8 cellular contexts compared by ENCODE assay signal in genomic region chr2:177262137-177262536, GRCh38. TPM values are rescaled to one million over a fixed set of nuclear protein-coding genes. Genes with fewer than 3 reads are reported as not detected.
A peak's percentile ranks its signal among the peaks of the same experiment; 100 is the strongest.
DNase-seq lines count a peak whose midpoint lies in the region; ATAC-seq and TF ChIP-seq lines count a peak whose summit lies in the region.

No MANE protein-coding gene starts in this region.

- H3K27ac Mint-ChIP-seq in GM23338, result no peak overlapping the region

- peaks cover 20% of the 10 kb centered on the region for H3K9me3 Mint-ChIP-seq in GM23338

- no peak overlapping the region for H2AFZ ChIP-seq in GM23338

- ATAC-seq in GM23338 (no peak), HG02973 (IDR thresholded peaks at IDR 0.05; ENCODE audit: unreplicated experiment) (no peak)

- TF ChIP-seq CTCF in GM23338 (conservative IDR thresholded peaks at IDR 0.05; ENCODE audit: low read depth in 2 of 2) (no peak), sigmoid colon (IDR thresholded peaks at IDR 0.05) (no peak)

- 3 to 13% methylated on average over 1 of the region's 1 CpG for WGBS in sigmoid colon, 2 donors

- H3K4me3 ChIP-seq in GM23338 (peak overlapping the region; percentile 79), SJCRH30 (peak overlapping the region; percentile 92), sigmoid colon (peak overlapping the region; percentile 86 to 99 (median 99))

- intact Hi-C loops in sigmoid colon (cut with DNase I) (loop anchor here (2.0 to 5.0 kb wide), 2 partner anchors 71 to 155 kb away; no protein-coding TSS in a partner anchor), head of caudate nucleus (cut with DNase I) (loop anchor here (5.0 to 10.0 kb wide), 2 partner anchors 95 to 133 kb away; partner anchors contain the start of gene AGPS)

- H4K20me1 ChIP-seq in GM23338 (replicated peaks; ENCODE audit: insufficient read depth), result peaks cover 39% of the 10 kb centered on the region

- H3K4me3 Mint-ChIP-seq in GM23338, result peak overlapping the region; percentile 85

- TF ChIP-seq EP300 in sigmoid colon (IDR thresholded peaks at IDR 0.05), result no peak

- no peaks in the 10 kb centered on the region for H3F3A ChIP-seq in GM23338 (replicated peaks; ENCODE audit: low read depth)

- TF ChIP-seq POLR2A in erythroblast (IDR thresholded peaks at IDR 0.05; ENCODE audit: low read length) (no peak), sigmoid colon (IDR thresholded peaks at IDR 0.05) (no peak)

- no peak for DNase-seq in GM23338 (ENCODE audit: low spot score)
- DNase-seq in SJCRH30, result no peak
- peak; percentile 53 to 67 for DNase-seq in erythroblast (lab: John Stamatoyannopoulos, UW)
- DNase-seq in sigmoid colon, result no peak
- DNase-seq in head of caudate nucleus, result no peak
- no peak for DNase-seq in amniotic stem cell (lab: John Stamatoyannopoulos, UW)
- DNase-seq in KG1 (lab: John Stamatoyannopoulos, UW), result no peak

- H3K36me3 ChIP-seq in GM23338 (ENCODE audit: insufficient read depth) (0 out of 2 replicates have a peak, but pooled peaks cover 6% of the 10 kb centered on the region), SJCRH30 (peaks cover 11% of the 10 kb centered on the region), sigmoid colon (no peaks in the 10 kb centered on the region)

- peak overlapping the region; percentile 90 for H3K4me2 ChIP-seq in GM23338

- no peaks in the 10 kb centered on the region for H3K9me2 ChIP-seq in GM23338 (ENCODE audit: insufficient read depth)

- H3K27me3 ChIP-seq in GM23338 (ENCODE audit: insufficient read depth) (no peaks in the 10 kb centered on the region), SJCRH30 (no peaks in the 10 kb centered on the region), sigmoid colon (no peaks in the 10 kb centered on the region)

- H3K27ac ChIP-seq in GM23338 (ENCODE audit: low read depth) (no peak overlapping the region), SJCRH30 (no peak overlapping the region), sigmoid colon (peak overlapping the region; percentile 90 to 100 (median 100))

- peaks cover 33% of the 10 kb centered on the region for H3K4me1 ChIP-seq in GM23338 (ENCODE audit: insufficient read depth)
- H3K4me1 ChIP-seq in SJCRH30, result peaks cover 17% of the 10 kb centered on the region
- peaks cover 0 to 58% (median 53%) of the 10 kb centered on the region in 4 donors for H3K4me1 ChIP-seq in sigmoid colon

- H3K4me1 Mint-ChIP-seq in GM23338, result peaks cover 42% of the 10 kb centered on the region

- H3K9me3 ChIP-seq in SJCRH30 (replicated peaks) (no peaks in the 10 kb centered on the region), sigmoid colon (no peaks in the 10 kb centered on the region)

- H3K36me3 Mint-ChIP-seq in GM23338 (ENCODE audit: low read depth), result peaks cover 30% of the 10 kb centered on the region

- peaks cover 9% of the 10 kb centered on the region for H3K27me3 Mint-ChIP-seq in GM23338 (ENCODE audit: insufficient read depth, low read depth, poor library complexity)

- peaks cover 63% of the 10 kb centered on the region for H3K79me2 ChIP-seq in GM23338 (replicated peaks; ENCODE audit: insufficient read depth)

TF ChIP-seq in GM23338, 12 proteins besides CTCF, POLR2A, EP300 and RAD21 (continues in another document):
- TF ChIP-seq EZH2phosphoT487 (IDR thresholded peaks at IDR 0.05; ENCODE audit: unreplicated experiment) (no peak), ETS1 (IDR thresholded peaks at IDR 0.05) (no peak), REST (IDR thresholded peaks at IDR 0.05; ENCODE audit: unreplicated experiment) (no peak)

RNA-seq across cellular contexts. Expression of gene NFE2L2, which starts 2.4 kb away (rescaled TPM):
- 28.0 and 35.0 TPM in 2 replicates for total RNA-seq in GM23338 (2014; rRNA removed; shearing (Covaris generic))
- polyA plus RNA-seq in GM23338 (2016; fragmentation: Nextera tagmentation; extraction: Ambion mirVana), result 37.8 and 39.1 TPM in 2 replicates
- total RNA-seq in SJCRH30 (2014; rRNA removed; shearing (Covaris generic)), result 40.2 and 47.7 TPM in 2 replicates
- 100 to 1,000 TPM in 2 of 4 donors, 10 to 100 TPM in 2; 88.1 to 103 (median 98.1) TPM for total RNA-seq in sigmoid colon
- polyA plus RNA-seq in sigmoid colon, result 10 to 100 TPM; 46.7 to 88.3 (median 69.7) TPM

RNA-seq across cellular contexts. Expression of gene HNRNPA3, which starts 49.5 kb away (rescaled TPM):
- total RNA-seq in GM23338 (2014; rRNA removed; shearing (Covaris generic)), result 151 and 158 TPM in 2 replicates
- polyA plus RNA-seq in GM23338 (2016; fragmentation: Nextera tagmentation; extraction: Ambion mirVana) (290 and 376 TPM in 2 replicates), sigmoid colon (100 to 1,000 TPM; 130 to 261 (median 131) TPM)
- 148 and 159 TPM in 2 replicates for total RNA-seq in SJCRH30 (2014; rRNA removed; shearing (Covaris generic))
- total RNA-seq in sigmoid colon, result 10 to 100 TPM; 69.2 to 82.1 (median 74.5) TPM

Comparison
In these comparisons a context has a peak if more than half of its experiments do, and no peak if none do; other contexts are left out.
1. DNase-seq: peak in erythroblast (2 of 2); none in GM23338 (single experiment), SJCRH30 (0 of 2), sigmoid colon (single experiment), head of caudate nucleus (0 of 42), amniotic stem cell (single experiment) and KG1 (single experiment).
2. H3K27ac ChIP-seq: peak in sigmoid colon (4 of 4); none in GM23338 (single experiment) and SJCRH30 (single experiment).
3. Peak in every context shown above with its lines, with median percentiles within 50 percentile points of each other: H3K4me3 ChIP-seq.